Comparison of ENCODE assay signal across 20 cellular contexts in genomic region chr2:201913197-201913596, GRCh38.
DNase-seq lines count a peak whose midpoint lies in the region; ATAC-seq and TF ChIP-seq lines count a peak whose summit lies in the region.
"Had no signal": no experiment of that assay in that cellular context is flagged by ENCODE, and none has a peak within 500 bp of the region (broad histone marks: within the 10 kb centered on the region; RNA-seq: fewer than 3 reads in every experiment).

No MANE protein-coding gene starts in this region.

- H3K27ac Mint-ChIP-seq in nephron progenitor cell, result peak overlapping the region; percentile 9
- H3K27ac Mint-ChIP-seq: CD8-positive, alpha-beta memory T cell; T-cell had no signal

- no peak for ATAC-seq in HG02870 (IDR thresholded peaks at IDR 0.05; ENCODE audit: unreplicated experiment)
- ATAC-seq: Panc1, T-cell had no signal

- H3K27me3 Mint-ChIP-seq in nephron progenitor cell (ENCODE audit: low read depth, poor library complexity), result peaks cover 5% of the 10 kb centered on the region
- H3K27me3 Mint-ChIP-seq: T-cell had no signal

- no peak overlapping the region for H3K4me3 ChIP-seq in fibroblast of villous mesenchyme (ENCODE audit: low read depth, low read length)
- H3K4me3 ChIP-seq in dorsolateral prefrontal cortex, result no peak overlapping the region

- H3K9me3 Mint-ChIP-seq in nephron progenitor cell, result no peaks in the 10 kb centered on the region
- H3K9me3 Mint-ChIP-seq: CD8-positive, alpha-beta memory T cell; T-cell had no signal

- no peaks in the 10 kb centered on the region for H3K36me3 Mint-ChIP-seq in nephron progenitor cell (ENCODE audit: low read depth)
- H3K36me3 Mint-ChIP-seq: CD8-positive, alpha-beta memory T cell; T-cell had no signal

- H3K4me1 Mint-ChIP-seq in nephron progenitor cell, result peaks cover 40% of the 10 kb centered on the region

- H3K4me3 Mint-ChIP-seq in nephron progenitor cell, result no peak overlapping the region
- H3K4me3 Mint-ChIP-seq: CD8-positive, alpha-beta memory T cell; T-cell had no signal

- TF ChIP-seq CTCF in fibroblast of villous mesenchyme (IDR thresholded peaks at IDR 0.05; ENCODE audit: insufficient read depth, low read depth, low read length) (no peak), nephron progenitor cell (IDR thresholded peaks at IDR 0.05) (no peak), dorsolateral prefrontal cortex (IDR thresholded peaks at IDR 0.05 in 54 of 56, conservative IDR thresholded peaks at IDR 0.05 in 2 of 56; ENCODE audit: low read depth in 1 of 56, partially characterized antibody in 56 of 56) (no peak)

- no peak overlapping the region for H3K27ac ChIP-seq in dorsolateral prefrontal cortex
- H3K27ac ChIP-seq: C4-2B, KMS-11 had no signal

- peak; percentile 13 for DNase-seq in NCI-H1092 treated with DMSO at 0.1 percent for 48 hours (lab: John Stamatoyannopoulos, UW)
- DNase-seq in NCI-H1092 (lab: John Stamatoyannopoulos, UW), result no peak
- peak; percentile 76 for DNase-seq in NCI-H69 (lab: John Stamatoyannopoulos, UW)
- DNase-seq in fibroblast of villous mesenchyme (ENCODE audit: low read depth), result peak; percentile 94
- no peak for DNase-seq in nephron progenitor cell
- DNase-seq in dorsolateral prefrontal cortex, result no peak
- DNase-seq: 8988T; CD8-positive, alpha-beta memory T cell; EL; GF-D8; GOT3; HCEC 1CT; NCI-H187; NCI-H2107; NCI-H526; T-cell had no signal

- H3K27me3 ChIP-seq in dorsolateral prefrontal cortex, result no peaks in the 10 kb centered on the region

- intact Hi-C loops in dorsolateral prefrontal cortex (cut with DNase I), result no loop called here

Comparison
In these comparisons a context has a peak if more than half of its experiments do, and no peak if none do; other contexts are left out.
1. DNase-seq: peak in NCI-H1092 treated with DMSO at 0.1 percent for 48 hours (single experiment), NCI-H69 (single experiment) and fibroblast of villous mesenchyme (single experiment); none in NCI-H1092 (single experiment), nephron progenitor cell (single experiment) and dorsolateral prefrontal cortex (0 of 10).